In the genomic region with DNA sequence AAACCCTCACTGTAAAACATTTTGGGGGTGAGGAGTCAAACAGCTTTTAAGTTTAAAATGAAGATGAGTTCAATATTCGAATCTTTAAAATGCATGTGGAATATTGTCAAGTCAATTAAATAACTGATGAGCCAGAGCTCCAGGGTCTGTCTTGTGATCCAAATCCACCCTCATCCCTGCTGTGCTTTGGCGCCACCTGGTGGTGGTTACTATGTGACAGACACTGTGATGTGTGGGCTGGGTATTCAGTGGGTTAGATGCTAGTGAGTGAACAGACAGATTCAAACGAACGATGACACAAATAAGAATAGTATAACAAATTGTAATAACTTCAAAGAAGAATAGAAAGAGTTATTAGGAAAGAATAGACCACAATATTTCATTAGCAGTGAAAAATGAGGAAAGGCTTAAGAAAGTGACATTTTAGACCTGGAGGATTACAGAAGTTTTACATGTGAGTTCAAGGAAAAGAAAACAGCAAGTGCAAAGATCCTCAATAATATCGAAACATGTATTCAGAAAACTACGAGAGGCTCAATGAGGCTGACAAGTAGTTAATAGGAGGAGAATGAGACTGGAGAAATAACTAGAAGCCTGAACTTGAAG, we compare ENCODE assay signal across 8 cellular contexts. TPM values are rescaled to one million over a fixed set of nuclear protein-coding genes. Genes with fewer than 3 reads are reported as not detected.
A peak's percentile ranks its signal among the peaks of the same experiment; 100 is the strongest.
DNase-seq lines count a peak whose midpoint lies in the region; ATAC-seq, FAIRE-seq and TF ChIP-seq lines count a peak whose summit lies in the region.

No MANE protein-coding gene starts in this region.

- peak; percentile 97 for TF ChIP-seq CTCF in AG04450 (IDR thresholded peaks at IDR 0.05; ENCODE audit: low read depth, low read length)

- ATAC-seq in HG02970 (IDR thresholded peaks at IDR 0.05; ENCODE audit: low FRiP score, unreplicated experiment), result peak; percentile 97

- peak; percentile 26 for DNase-seq in AG04450 (ENCODE audit: low read depth, low spot score)
- peak; percentile 2 for DNase-seq in GM18507 (ENCODE audit: extremely low spot score, insufficient read length, low read depth)
- peak; percentile 12 for DNase-seq in NCI-H2171 (lab: John Stamatoyannopoulos, UW)
- DNase-seq in activated CD4-positive, alpha-beta T cell treated with anti-CD3 and anti-CD28 coated beads, Interleukin-2, amount 50 U/mL, for 1 hour, result peak; percentile 66
- DNase-seq in ecto neural progenitor cell (ENCODE audit: low spot score), result peak; percentile 89
- DNase-seq in lung microvascular endothelial cell (ENCODE audit: low read depth in 2 of 2), result peak; percentile 72 to 81
- peak; percentile 64 for DNase-seq in stimulated activated CD8-positive, alpha-beta memory T cell treated with anti-CD3 and anti-CD28 coated beads, Interleukin-15, amount 100 ng/mL, for 24 hours (ENCODE audit: low read depth)

- POLR2A ChIA-PET in AG04450 (lab: Yijun Ruan, JAX), result no interaction called here

- no peaks in the 10 kb centered on the region for H3K27me3 ChIP-seq in AG04450 (ENCODE audit: control insufficient read depth, insufficient read depth, low read length)

- no peaks in the 10 kb centered on the region for H3K9me3 ChIP-seq in AG04450 (ENCODE audit: control insufficient read depth, insufficient read depth, low read length)

- no peak overlapping the region for H3K4me3 ChIP-seq in AG04450 (ENCODE audit: low read depth, low read length)

- no peak overlapping the region for H3K27ac ChIP-seq in AG04450 (ENCODE audit: low read depth, low read length)

- peak; percentile 82 for FAIRE-seq in GM18507 (lab: Jason Lieb, UNC)

- CTCF ChIA-PET in AG04450 (lab: Charles Lee), result interaction anchor here (0.6 to 5.6 kb wide), 28 partner anchors 8 to 430 kb away, joined by 3 to 85 read pairs (median 4); a partner anchor contains a TSS

RNA-seq across cellular contexts. Expression of a gene that starts 51.4 kb away (rescaled TPM):
- polyA plus RNA-seq in AG04450 (2011; rRNA removed), result 0.43 and 0.67 TPM in 2 replicates
- 0.65 and 1.3 TPM in 2 replicates for polyA minus RNA-seq in AG04450 (2011; rRNA and poly(A)+ RNA removed)
- total RNA-seq in lung microvascular endothelial cell, result 2.8 and 3.4 TPM in 2 replicates

Comparison
In these comparisons a context has a peak if more than half of its experiments do, and no peak if none do; other contexts are left out.
1. DNase-seq: peak in every context shown above with its lines; median percentile 89 in ecto neural progenitor cell; 76 in lung microvascular endothelial cell; 66 in activated CD4-positive, alpha-beta T cell treated with anti-CD3 and anti-CD28 coated beads, Interleukin-2, amount 50 U/mL, for 1 hour; 64 in stimulated activated CD8-positive, alpha-beta memory T cell treated with anti-CD3 and anti-CD28 coated beads, Interleukin-15, amount 100 ng/mL, for 24 hours; 26 in AG04450; 12 in NCI-H2171; 2 in GM18507.